In the genomic region with DNA sequence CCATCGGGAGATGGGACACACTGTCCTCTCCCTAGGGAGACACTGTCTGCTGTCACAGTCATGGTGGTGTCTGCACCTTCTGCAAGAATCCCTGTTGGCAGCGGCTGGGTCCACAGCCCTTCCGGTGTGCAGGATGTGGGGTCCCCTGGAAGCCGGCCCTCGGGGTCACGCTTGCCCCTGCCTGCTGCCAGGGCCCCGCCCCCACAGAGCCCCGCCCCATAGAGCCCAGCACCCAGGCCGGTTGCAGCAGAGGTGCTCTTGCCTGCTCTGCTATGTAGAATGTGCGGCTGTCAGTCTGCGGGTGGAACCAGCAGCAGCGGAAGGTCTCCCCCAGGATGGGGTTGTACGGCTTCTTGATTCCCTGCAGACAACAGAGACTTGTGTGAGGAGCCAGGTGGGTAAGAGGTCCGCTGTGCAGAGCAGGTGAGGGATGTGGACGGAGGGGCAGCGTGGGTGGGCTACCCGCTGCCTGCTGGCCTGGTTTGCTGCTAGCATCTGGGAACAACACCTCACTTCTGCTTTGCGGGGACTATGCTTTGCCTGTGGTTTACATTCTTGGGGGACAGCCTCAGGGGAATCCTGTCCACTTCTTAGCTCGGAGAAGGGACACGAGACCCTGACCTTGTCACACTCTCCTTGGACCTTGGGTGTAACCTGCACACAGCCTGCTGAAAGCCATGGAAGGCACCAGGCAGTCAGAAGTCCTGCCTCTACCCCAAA, we compare ENCODE assay signal across 1 cellular context.
TF ChIP-seq lines count a peak whose summit lies in the region.

No MANE protein-coding gene starts in this region.

TF ChIP-seq in HepG2, 621 proteins besides CTCF, POLR2A, EP300 and RAD21:
- no peak for TF ChIP-seq ZNF670 (CRISPR knock-in tag; IDR thresholded peaks at IDR 0.05; ENCODE audit: borderline replicate concordance)
- no peak for TF ChIP-seq ZC3H4 (CRISPR knock-in tag; IDR thresholded peaks at IDR 0.05; ENCODE audit: borderline replicate concordance)
- no peak for TF ChIP-seq HHEX (CRISPR knock-in tag; IDR thresholded peaks at IDR 0.05)
- TF ChIP-seq, protein P1, sequence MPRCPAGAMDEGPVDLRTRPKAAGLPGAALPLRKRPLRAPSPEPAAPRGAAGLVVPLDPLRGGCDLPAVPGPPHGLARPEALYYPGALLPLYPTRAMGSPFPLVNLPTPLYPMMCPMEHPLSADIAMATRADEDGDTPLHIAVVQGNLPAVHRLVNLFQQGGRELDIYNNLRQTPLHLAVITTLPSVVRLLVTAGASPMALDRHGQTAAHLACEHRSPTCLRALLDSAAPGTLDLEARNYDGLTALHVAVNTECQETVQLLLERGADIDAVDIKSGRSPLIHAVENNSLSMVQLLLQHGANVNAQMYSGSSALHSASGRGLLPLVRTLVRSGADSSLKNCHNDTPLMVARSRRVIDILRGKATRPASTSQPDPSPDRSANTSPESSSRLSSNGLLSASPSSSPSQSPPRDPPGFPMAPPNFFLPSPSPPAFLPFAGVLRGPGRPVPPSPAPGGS (CRISPR knock-in tag; IDR thresholded peaks at IDR 0.05) = no peak
- TF ChIP-seq ZNF605 (CRISPR knock-in tag; IDR thresholded peaks at IDR 0.05) = no peak
- TF ChIP-seq ZFYVE20 (CRISPR knock-in tag; IDR thresholded peaks at IDR 0.05; ENCODE audit: borderline replicate concordance, low read depth) = no peak
- TF ChIP-seq ZNF720 (CRISPR knock-in tag; IDR thresholded peaks at IDR 0.05) = no peak
- no peak for TF ChIP-seq SIX4 (CRISPR knock-in tag; IDR thresholded peaks at IDR 0.05)
- TF ChIP-seq, protein P2, sequence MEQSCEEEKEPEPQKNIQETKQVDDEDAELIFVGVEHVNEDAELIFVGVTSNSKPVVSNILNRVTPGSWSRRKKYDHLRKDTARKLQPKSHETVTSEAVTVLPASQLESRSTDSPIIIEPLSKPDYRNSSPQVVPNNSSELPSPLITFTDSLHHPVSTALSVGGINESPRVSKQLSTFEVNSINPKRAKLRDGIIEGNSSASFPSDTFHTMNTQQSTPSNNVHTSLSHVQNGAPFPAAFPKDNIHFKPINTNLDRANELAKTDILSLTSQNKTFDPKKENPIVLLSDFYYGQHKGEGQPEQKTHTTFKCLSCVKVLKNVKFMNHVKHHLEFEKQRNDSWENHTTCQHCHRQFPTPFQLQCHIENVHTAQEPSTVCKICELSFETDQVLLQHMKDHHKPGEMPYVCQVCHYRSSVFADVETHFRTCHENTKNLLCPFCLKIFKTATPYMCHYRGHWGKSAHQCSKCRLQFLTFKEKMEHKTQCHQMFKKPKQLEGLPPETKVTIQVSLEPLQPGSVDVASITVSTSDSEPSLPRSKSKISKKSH (CRISPR knock-in tag; IDR thresholded peaks at IDR 0.05; ENCODE audit: borderline replicate concordance) = no peak
- TF ChIP-seq ZNF235 (CRISPR knock-in tag; IDR thresholded peaks at IDR 0.05; ENCODE audit: borderline replicate concordance) = no peak
- no peak for TF ChIP-seq MZF1 (CRISPR knock-in tag; IDR thresholded peaks at IDR 0.05; ENCODE audit: borderline replicate concordance)
- no peak for TF ChIP-seq ZNF546 (CRISPR knock-in tag; conservative IDR thresholded peaks at IDR 0.05)
- no peak for TF ChIP-seq HNF1A (IDR thresholded peaks at IDR 0.05; ENCODE audit: low read depth)
- TF ChIP-seq HNF1A (CRISPR knock-in tag; IDR thresholded peaks at IDR 0.05; ENCODE audit: borderline replicate concordance) = no peak
- TF ChIP-seq SP5 (CRISPR knock-in tag; IDR thresholded peaks at IDR 0.05; ENCODE audit: borderline replicate concordance, low read depth) = no peak
- TF ChIP-seq TBX3 (IDR thresholded peaks at IDR 0.05; ENCODE audit: borderline replicate concordance) = no peak
- no peak for TF ChIP-seq NR0B2 (CRISPR knock-in tag; IDR thresholded peaks at IDR 0.05)
